In the genomic region with DNA sequence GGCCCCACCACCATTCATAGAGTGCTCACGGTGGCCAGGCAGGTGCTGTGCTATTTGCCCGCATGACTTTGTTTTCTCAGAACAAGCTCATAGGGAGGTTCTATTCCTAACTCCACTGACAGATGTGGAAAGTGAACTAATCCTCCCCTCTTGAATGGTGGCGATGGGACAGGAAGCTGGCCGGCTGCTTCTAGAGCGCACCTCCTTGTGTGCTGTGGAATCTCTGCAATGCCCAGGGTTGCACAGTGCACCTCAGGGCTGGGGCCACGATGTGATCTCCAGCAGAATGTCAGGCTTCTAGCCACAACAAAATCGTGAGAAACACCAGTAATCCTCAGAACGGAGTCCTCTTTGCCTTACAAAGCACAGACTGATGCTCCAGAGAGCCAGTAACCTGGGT, we compare ENCODE assay signal across 18 cellular contexts. TPM values are rescaled to one million over a fixed set of nuclear protein-coding genes. Genes with fewer than 3 reads are reported as not detected.
DNase-seq lines count a peak whose midpoint lies in the region; ATAC-seq and TF ChIP-seq lines count a peak whose summit lies in the region.
"Had no signal": no experiment of that assay in that cellular context is flagged by ENCODE, and none has a peak within 500 bp of the region (broad histone marks: within the 10 kb centered on the region; RNA-seq: fewer than 3 reads in every experiment).

No MANE protein-coding gene starts in this region.

- ATAC-seq in GM23338 = peak; percentile 12
- peak; percentile 24 for ATAC-seq in esophagus mucosa
- ATAC-seq in activated CD8-positive, alpha-beta T cell treated with anti-CD3 and anti-CD28 coated beads, Interleukin-2, amount 10 ng/mL, durations not matched to agents 7 days and 5 days = no peak
- ATAC-seq in HG03432 (IDR thresholded peaks at IDR 0.05; ENCODE audit: unreplicated experiment) = no peak

- peaks cover 13% of the 10 kb centered on the region for H3K4me1 ChIP-seq in GM23338 (ENCODE audit: insufficient read depth)
- H3K4me1 ChIP-seq in neural progenitor cell = peaks cover 20% of the 10 kb centered on the region

- H3K27me3 ChIP-seq in GM23338 (ENCODE audit: insufficient read depth) (no peaks in the 10 kb centered on the region), neural progenitor cell (no peaks in the 10 kb centered on the region)

- H3K27me3 Mint-ChIP-seq in GM23338 (ENCODE audit: insufficient read depth, low read depth, poor library complexity) = peaks cover 9% of the 10 kb centered on the region
- peaks cover 14% of the 10 kb centered on the region for H3K27me3 Mint-ChIP-seq in neural progenitor cell (ENCODE audit: insufficient read depth, low read depth)
- peaks cover 7% of the 10 kb centered on the region for H3K27me3 Mint-ChIP-seq in activated CD8-positive, alpha-beta T cell treated with anti-CD3 and anti-CD28 coated beads, Interleukin-2, amount 10 ng/mL, durations not matched to agents 7 days and 5 days (ENCODE audit: low read depth)

- H3K27ac Mint-ChIP-seq in GM23338 (no peak overlapping the region; the same call in 1 of the 2 replicates), neural progenitor cell (peak overlapping the region; percentile 74)
- no peak overlapping the region for H3K27ac Mint-ChIP-seq in activated CD8-positive, alpha-beta T cell treated with anti-CD3 and anti-CD28 coated beads, Interleukin-2, amount 10 ng/mL, durations not matched to agents 7 days and 5 days
- H3K27ac Mint-ChIP-seq: CD4-positive, alpha-beta memory T cell had no signal

- no peaks in the 10 kb centered on the region for H3K9me3 ChIP-seq in neural progenitor cell (ENCODE audit: low read depth)
- H3K9me3 ChIP-seq: A549, HAP-1 had no signal

- H3K4me1 Mint-ChIP-seq in GM23338 (peaks cover 22% of the 10 kb centered on the region), neural progenitor cell (peaks cover 58% of the 10 kb centered on the region)
- no peaks in the 10 kb centered on the region for H3K4me1 Mint-ChIP-seq in activated CD8-positive, alpha-beta T cell treated with anti-CD3 and anti-CD28 coated beads, Interleukin-2, amount 10 ng/mL, durations not matched to agents 7 days and 5 days (ENCODE audit: low read depth)
- H3K4me1 Mint-ChIP-seq: CD4-positive, alpha-beta memory T cell had no signal

- no peaks in the 10 kb centered on the region for H3K79me2 ChIP-seq in GM23338 (replicated peaks; ENCODE audit: insufficient read depth)
- H3K79me2 ChIP-seq in neural progenitor cell (ENCODE audit: low read depth) = no peaks in the 10 kb centered on the region

- H3K27ac ChIP-seq in GM23338 (ENCODE audit: low read depth) (no peak overlapping the region), neural progenitor cell (no peak overlapping the region)

- H3K36me3 ChIP-seq in GM23338 (ENCODE audit: insufficient read depth) = no peaks in the 10 kb centered on the region
- H3K36me3 ChIP-seq in neural progenitor cell = no peaks in the 10 kb centered on the region
- H3K36me3 ChIP-seq: HAP-1 had no signal

- H2AFZ ChIP-seq in GM23338 (peak overlapping the region; percentile 89), neural progenitor cell (replicated peaks) (peak overlapping the region; percentile 61)

- H3K4me3 Mint-ChIP-seq in GM23338 (no peak overlapping the region), neural progenitor cell (no peak overlapping the region)
- H3K4me3 Mint-ChIP-seq in activated CD8-positive, alpha-beta T cell treated with anti-CD3 and anti-CD28 coated beads, Interleukin-2, amount 10 ng/mL, durations not matched to agents 7 days and 5 days = no peak overlapping the region
- H3K4me3 Mint-ChIP-seq: CD4-positive, alpha-beta memory T cell had no signal

- H3K4me3 ChIP-seq in GM23338 (no peak overlapping the region), neural progenitor cell (no peak overlapping the region)
- H3K4me3 ChIP-seq: A549, GM12878, HAP-1 had no signal

- DNase-seq in GM23338 (ENCODE audit: low spot score) (no peak), NCI-H69 (lab: John Stamatoyannopoulos, UW) (peak; percentile 37), neural progenitor cell (ENCODE audit: low spot score) (peak; percentile 33), KG1 (lab: John Stamatoyannopoulos, UW) (no peak), NCI-H1092 treated with DMSO at 0.1 percent for 48 hours (lab: John Stamatoyannopoulos, UW) (no peak)
- DNase-seq in activated CD8-positive, alpha-beta T cell treated with anti-CD3 and anti-CD28 coated beads, Interleukin-2, amount 10 ng/mL, durations not matched to agents 7 days and 5 days = no peak
- DNase-seq: EL, NCI-H146, NCI-H2029 treated with DMSO at 0.1 percent for 48 hours, PC-3, RPMI8226, SIG-M5 had no signal

- H3K9ac ChIP-seq in neural progenitor cell = no peak overlapping the region

- H3K36me3 Mint-ChIP-seq in GM23338 (ENCODE audit: low read depth) (no peaks in the 10 kb centered on the region), neural progenitor cell (no peaks in the 10 kb centered on the region)
- H3K36me3 Mint-ChIP-seq in activated CD8-positive, alpha-beta T cell treated with anti-CD3 and anti-CD28 coated beads, Interleukin-2, amount 10 ng/mL, durations not matched to agents 7 days and 5 days (ENCODE audit: low read depth) = no peaks in the 10 kb centered on the region
- H3K36me3 Mint-ChIP-seq: CD4-positive, alpha-beta memory T cell had no signal

- H4K20me1 ChIP-seq in GM23338 (replicated peaks; ENCODE audit: insufficient read depth) (no peaks in the 10 kb centered on the region), neural progenitor cell (ENCODE audit: low read depth) (no peaks in the 10 kb centered on the region)

- H3K4me2 ChIP-seq in GM23338 = no peak overlapping the region
- H3K4me2 ChIP-seq in neural progenitor cell = no peak overlapping the region
- H3K4me2 ChIP-seq: A549 had no signal

- no peaks in the 10 kb centered on the region for H3K9me2 ChIP-seq in GM23338 (ENCODE audit: insufficient read depth)

- H3K9me3 Mint-ChIP-seq in GM23338 (no peaks in the 10 kb centered on the region), neural progenitor cell (no peaks in the 10 kb centered on the region)
- H3K9me3 Mint-ChIP-seq in activated CD8-positive, alpha-beta T cell treated with anti-CD3 and anti-CD28 coated beads, Interleukin-2, amount 10 ng/mL, durations not matched to agents 7 days and 5 days (ENCODE audit: insufficient read depth) = no peaks in the 10 kb centered on the region
- H3K9me3 Mint-ChIP-seq: CD4-positive, alpha-beta memory T cell had no signal

- POLR2A ChIA-PET in activated CD8-positive, alpha-beta T cell treated with anti-CD3 and anti-CD28 coated beads, Interleukin-2, amount 10 ng/mL, durations not matched to agents 7 days and 5 days (lab: Charles Lee) = no interaction called here

- TF ChIP-seq CTCF in GM23338 (conservative IDR thresholded peaks at IDR 0.05; ENCODE audit: low read depth in 2 of 2) (no peak), neural progenitor cell (IDR thresholded peaks at IDR 0.05) (no peak)

- CTCF ChIA-PET in activated CD8-positive, alpha-beta T cell treated with anti-CD3 and anti-CD28 coated beads, Interleukin-2, amount 10 ng/mL, durations not matched to agents 7 days and 5 days (lab: Charles Lee) = interaction anchor here (2.0 kb wide), 1 partner anchor 99 kb away, joined by 5 read pairs; no protein-coding TSS in a partner anchor

- H3F3A ChIP-seq in GM23338 (replicated peaks; ENCODE audit: low read depth) = no peaks in the 10 kb centered on the region
- no peaks in the 10 kb centered on the region for H3F3A ChIP-seq in neural progenitor cell (ENCODE audit: low read depth)

TF ChIP-seq in GM23338, 12 proteins besides CTCF, POLR2A, EP300 and RAD21 (continues in another document):
- TF ChIP-seq ZNF331 (CRISPR knock-in tag; IDR thresholded peaks at IDR 0.05; ENCODE audit: low read depth) (no peak), EZH2phosphoT487 (IDR thresholded peaks at IDR 0.05; ENCODE audit: unreplicated experiment) (no peak), JUNB (IDR thresholded peaks at IDR 0.05; ENCODE audit: unreplicated experiment) (no peak)

RNA-seq across cellular contexts. Expression of gene SLC22A23, which starts 53.8 kb away (rescaled TPM):
- total RNA-seq in GM23338 (2014; rRNA removed; shearing (Covaris generic)) = 38.3 TPM in 2 replicates
- 6.1 and 7.0 TPM in 2 replicates for polyA plus RNA-seq in GM23338 (2016; fragmentation: Nextera tagmentation; extraction: Ambion mirVana)
- total RNA-seq in esophagus mucosa (36.3 TPM), neural progenitor cell (ENCODE audit: low replicate concordance) (0.99 and 3.3 TPM in 2 replicates)
- under 1 TPM; 0.23 to 0.24 TPM for total RNA-seq in activated CD8-positive, alpha-beta T cell treated with anti-CD3 and anti-CD28 coated beads, Interleukin-2, amount 10 ng/mL, durations not matched to agents 7 days and 5 days

Comparison
In these comparisons a context has a peak if more than half of its experiments do, and no peak if none do; other contexts are left out.
1. ATAC-seq: peak in GM23338 (single experiment) and esophagus mucosa (single experiment); none in activated CD8-positive, alpha-beta T cell treated with anti-CD3 and anti-CD28 coated beads, Interleukin-2, amount 10 ng/mL, durations not matched to agents 7 days and 5 days (single experiment) and HG03432 (single experiment).
2. DNase-seq: peak in NCI-H69 (single experiment) and neural progenitor cell (single experiment); none in GM23338 (single experiment), activated CD8-positive, alpha-beta T cell treated with anti-CD3 and anti-CD28 coated beads, Interleukin-2, amount 10 ng/mL, durations not matched to agents 7 days and 5 days (single experiment), KG1 (single experiment) and NCI-H1092 treated with DMSO at 0.1 percent for 48 hours (single experiment).